ENCODE assay signal across 29 cellular contexts in the genomic region with DNA sequence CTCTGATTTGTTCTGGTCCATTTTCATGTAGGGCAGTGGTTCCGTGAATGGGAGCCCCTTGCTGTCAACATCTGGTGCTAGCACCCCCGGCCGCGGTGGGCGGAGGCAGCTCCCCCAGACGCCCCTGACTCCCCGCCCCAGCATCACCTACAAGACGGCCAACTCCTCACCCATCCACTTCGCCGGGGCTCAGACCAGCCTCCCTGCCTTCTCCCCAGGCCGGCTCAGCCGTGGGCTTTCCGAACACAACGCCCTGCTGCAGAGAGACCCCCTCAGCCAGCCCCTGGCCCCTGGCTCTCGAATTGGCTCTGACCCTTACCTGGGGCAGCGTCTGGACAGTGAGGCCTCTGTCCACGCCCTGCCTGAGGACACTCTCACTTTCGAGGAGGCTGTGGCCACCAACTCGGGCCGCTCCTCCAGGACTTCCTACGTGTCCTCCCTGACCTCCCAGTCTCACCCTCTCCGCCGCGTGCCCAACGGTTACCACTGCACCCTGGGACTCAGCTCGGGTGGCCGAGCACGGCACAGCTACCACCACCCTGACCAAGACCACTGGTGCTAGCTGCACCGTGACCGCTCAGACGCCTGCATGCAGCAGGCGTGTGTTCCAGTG.
"Had no signal": no experiment of that assay in that cellular context is flagged by ENCODE, and none has a peak within 500 bp of the region (broad histone marks: within the 10 kb centered on the region; RNA-seq: fewer than 3 reads in every experiment).

No MANE protein-coding gene starts in this region.

- H3K4me2 ChIP-seq: neural progenitor cell had no signal

- H3K4me1 ChIP-seq: esophagus squamous epithelium, heart right ventricle, neural progenitor cell, psoas muscle, sigmoid colon, tibial artery had no signal

- H3K36me3 Mint-ChIP-seq: memory B cell; naive thymus-derived CD4-positive, alpha-beta T cell; neural progenitor cell; stimulated activated memory B cell treated with anti-CD40 and anti-IgM and Interleukin-4, amounts not matched to agents 10 μg/mL and 1 μg/mL and 100 μg/mL, for 72 hours; type B pancreatic cell had no signal

- H3K4me1 Mint-ChIP-seq: memory B cell; naive thymus-derived CD4-positive, alpha-beta T cell; nephron; neural progenitor cell; stimulated activated memory B cell treated with anti-CD40 and anti-IgM and Interleukin-4, amounts not matched to agents 10 μg/mL and 1 μg/mL and 100 μg/mL, for 72 hours had no signal

- ATAC-seq: effector memory CD8-positive, alpha-beta T cell; heart right ventricle; left colon; left ventricle myocardium superior; naive thymus-derived CD4-positive, alpha-beta T cell; psoas muscle; right cardiac atrium; stimulated activated memory B cell treated with anti-CD40 and anti-IgM and Interleukin-4, amounts not matched to agents 10 μg/mL and 1 μg/mL and 100 μg/mL, for 72 hours; stimulated activated naive CD8-positive, alpha-beta T cell treated with anti-CD3 and anti-CD28 coated beads, Interleukin-15, Interleukin-2, amounts not matched to agents 100 U/mL and 50 U/mL, for 24 hours had no signal

- DNase-seq: dermis blood vessel endothelial cell; effector memory CD8-positive, alpha-beta T cell; erythroblast; esophagus squamous epithelium; foreskin melanocyte; glutamatergic neuron; heart right ventricle; hippocampal formation; kidney glomerular epithelial cell; left colon; left ventricle myocardium superior; naive thymus-derived CD4-positive, alpha-beta T cell; nucleus accumbens; ovary; sigmoid colon; stimulated activated CD4-positive, alpha-beta T cell treated with anti-CD3 and anti-CD28 coated beads, Interleukin-4, amount 100 ng/mL, for 4 hours; stimulated activated naive CD8-positive, alpha-beta T cell treated with anti-CD3 and anti-CD28 coated beads, Interleukin-15, Interleukin-2, amounts not matched to agents 100 U/mL and 50 U/mL, for 24 hours; substantia nigra; testis; tibial artery had no signal

- H3K4me3 ChIP-seq: coronary artery, esophagus squamous epithelium, heart right ventricle, lung, neural progenitor cell, ovary, psoas muscle, sigmoid colon, testis, tibial artery had no signal

- H3K9ac ChIP-seq: neural progenitor cell had no signal

- H3K36me3 ChIP-seq: esophagus squamous epithelium, heart right ventricle, neural progenitor cell, ovary, sigmoid colon, tibial artery had no signal

- H3K4me3 Mint-ChIP-seq: effector memory CD8-positive, alpha-beta T cell; memory B cell; naive thymus-derived CD4-positive, alpha-beta T cell; nephron; neural progenitor cell; stimulated activated memory B cell treated with anti-CD40 and anti-IgM and Interleukin-4, amounts not matched to agents 10 μg/mL and 1 μg/mL and 100 μg/mL, for 72 hours; type B pancreatic cell had no signal

- H3K9me3 ChIP-seq: esophagus squamous epithelium, heart right ventricle, ovary, psoas muscle, sigmoid colon, testis, tibial artery had no signal

- H3K9me3 Mint-ChIP-seq: effector memory CD8-positive, alpha-beta T cell; memory B cell; stimulated activated memory B cell treated with anti-CD40 and anti-IgM and Interleukin-4, amounts not matched to agents 10 μg/mL and 1 μg/mL and 100 μg/mL, for 72 hours; type B pancreatic cell had no signal

- H3K27ac ChIP-seq: coronary artery, esophagus squamous epithelium, heart right ventricle, neural progenitor cell, ovary, psoas muscle, sigmoid colon, testis, tibial artery had no signal

- H3K27me3 ChIP-seq: neural progenitor cell, ovary, testis had no signal

- H3K27ac Mint-ChIP-seq: effector memory CD8-positive, alpha-beta T cell; memory B cell; naive thymus-derived CD4-positive, alpha-beta T cell; nephron; neural progenitor cell; stimulated activated memory B cell treated with anti-CD40 and anti-IgM and Interleukin-4, amounts not matched to agents 10 μg/mL and 1 μg/mL and 100 μg/mL, for 72 hours; type B pancreatic cell had no signal
